10 cellular contexts compared by ENCODE assay signal in genomic region chr4:140856692-140857091, GRCh38.
DNase-seq lines count a peak whose midpoint lies in the region; ATAC-seq and TF ChIP-seq lines count a peak whose summit lies in the region.
"Had no signal": no experiment of that assay in that cellular context is flagged by ENCODE, and none has a peak within 500 bp of the region (broad histone marks: within the 10 kb centered on the region; RNA-seq: fewer than 3 reads in every experiment).

No MANE protein-coding gene starts in this region.

- H3K9me3 ChIP-seq in gastroesophageal sphincter, result no peaks in the 10 kb centered on the region

- H3K4me1 ChIP-seq in gastroesophageal sphincter, result peaks cover 0 to 28% (median 6%) of the 10 kb centered on the region in 3 donors

- no peak for TF ChIP-seq POLR2A in gastroesophageal sphincter (IDR thresholded peaks at IDR 0.05)

- no peak overlapping the region for H3K27ac Mint-ChIP-seq in effector memory CD8-positive, alpha-beta T cell
- H3K27ac Mint-ChIP-seq: activated CD4-positive, alpha-beta T cell treated with anti-CD3 and anti-CD28 coated beads, Interleukin-2, amount 10 ng/mL, durations not matched to agents 24 days and 14 days had no signal

- H3K27ac ChIP-seq in gastroesophageal sphincter, result peak overlapping the region; percentile 68 to 83 (median 79)

- peaks cover 6 to 21% of the 10 kb centered on the region in 2 donors for H3K27me3 Mint-ChIP-seq in effector memory CD8-positive, alpha-beta T cell
- H3K27me3 Mint-ChIP-seq: activated CD4-positive, alpha-beta T cell treated with anti-CD3 and anti-CD28 coated beads, Interleukin-2, amount 10 ng/mL, durations not matched to agents 24 days and 14 days had no signal

- H3K27me3 ChIP-seq in gastroesophageal sphincter, result no peaks in the 10 kb centered on the region

- 22% methylated on average over 6 of the region's 6 CpGs; no CpG with 5 or more reads in 1 of the 2 donors for WGBS in gastroesophageal sphincter (ENCODE audit: low coverage in 1 of 2), 2 donors

- ATAC-seq in gastroesophageal sphincter (peak; percentile 74), GM21737 (IDR thresholded peaks at IDR 0.05; ENCODE audit: unreplicated experiment) (no peak)
- ATAC-seq in effector memory CD8-positive, alpha-beta T cell (replicated peaks), result no peak

- H3K36me3 Mint-ChIP-seq in effector memory CD8-positive, alpha-beta T cell (ENCODE audit: insufficient read depth), result no peaks in the 10 kb centered on the region

- no peaks in the 10 kb centered on the region for H3K36me3 ChIP-seq in gastroesophageal sphincter

- no peak overlapping the region for H3K4me3 ChIP-seq in gastroesophageal sphincter
- H3K4me3 ChIP-seq in skeletal muscle cell (ENCODE audit: low read depth, low read length), result no peak overlapping the region

- TF ChIP-seq EP300 in gastroesophageal sphincter (IDR thresholded peaks at IDR 0.05), result no peak

- TF ChIP-seq CTCF in gastroesophageal sphincter (IDR thresholded peaks at IDR 0.05), result no peak

- H3K4me3 Mint-ChIP-seq in effector memory CD8-positive, alpha-beta T cell, result no peak overlapping the region
- H3K4me3 Mint-ChIP-seq: activated CD4-positive, alpha-beta T cell treated with anti-CD3 and anti-CD28 coated beads, Interleukin-2, amount 10 ng/mL, durations not matched to agents 24 days and 14 days had no signal

- no peaks in the 10 kb centered on the region for H3K4me1 Mint-ChIP-seq in effector memory CD8-positive, alpha-beta T cell (ENCODE audit: low read depth in 2 of 2)
- H3K4me1 Mint-ChIP-seq: activated CD4-positive, alpha-beta T cell treated with anti-CD3 and anti-CD28 coated beads, Interleukin-2, amount 10 ng/mL, durations not matched to agents 24 days and 14 days had no signal

- H3K9me3 Mint-ChIP-seq in effector memory CD8-positive, alpha-beta T cell, result no peaks in the 10 kb centered on the region
- H3K9me3 Mint-ChIP-seq: activated CD4-positive, alpha-beta T cell treated with anti-CD3 and anti-CD28 coated beads, Interleukin-2, amount 10 ng/mL, durations not matched to agents 24 days and 14 days had no signal

- DNase-seq in HT-29 (ENCODE audit: low spot score), result peak; percentile 5
- peak; percentile 41 for DNase-seq in RPMI7951 (ENCODE audit: low read depth)
- DNase-seq in skeletal muscle cell (ENCODE audit: low read depth), result peak; percentile 54
- DNase-seq in NCI-H774 (lab: John Stamatoyannopoulos, UW), result no peak
- no peak for DNase-seq in effector memory CD8-positive, alpha-beta T cell
- no peak for DNase-seq in activated effector memory CD4-positive, alpha-beta T cell treated with Interleukin-2 at 50 U/mL for 16 hours
- DNase-seq: activated CD4-positive, alpha-beta T cell treated with anti-CD3 and anti-CD28 coated beads, Interleukin-2, amount 10 ng/mL, durations not matched to agents 24 days and 14 days; NCI-H2029 treated with DMSO at 0.1 percent for 48 hours had no signal

Comparison
In these comparisons a context has a peak if more than half of its experiments do, and no peak if none do; other contexts are left out.
1. DNase-seq: peak in HT-29 (single experiment), RPMI7951 (single experiment) and skeletal muscle cell (single experiment); none in NCI-H774 (single experiment), effector memory CD8-positive, alpha-beta T cell (0 of 3) and activated effector memory CD4-positive, alpha-beta T cell treated with Interleukin-2 at 50 U/mL for 16 hours (single experiment).